In the genomic region with DNA sequence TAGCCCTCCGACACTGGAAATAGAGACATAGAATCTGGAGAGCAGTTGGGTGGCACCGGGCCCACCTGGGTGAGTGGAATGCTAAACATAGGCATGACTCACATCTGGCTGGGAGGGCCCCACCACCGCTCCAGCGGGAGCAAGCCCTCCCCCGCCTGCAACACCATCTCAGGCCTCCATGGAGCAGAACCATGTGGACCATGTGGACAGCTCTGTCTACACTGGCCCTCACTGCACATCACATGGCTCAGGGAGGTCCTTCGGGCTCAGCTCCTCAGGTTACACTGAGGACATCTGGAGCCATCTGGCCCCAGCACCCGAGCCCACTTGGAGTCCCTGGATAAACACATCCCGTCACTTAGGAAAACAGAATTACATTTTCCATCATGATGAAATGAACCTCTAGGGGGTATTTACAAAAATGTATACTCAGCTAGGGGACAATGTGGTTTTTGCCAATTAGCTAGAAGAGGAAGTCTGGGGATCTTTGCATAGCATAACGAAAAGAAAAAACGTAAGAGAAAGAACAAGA, we compare ENCODE assay signal across 9 cellular contexts. TPM values are rescaled to one million over a fixed set of nuclear protein-coding genes. Genes with fewer than 3 reads are reported as not detected.
A peak's percentile ranks its signal among the peaks of the same experiment; 100 is the strongest.
DNase-seq lines count a peak whose midpoint lies in the region; ATAC-seq and TF ChIP-seq lines count a peak whose summit lies in the region.
"Had no signal": no experiment of that assay in that cellular context is flagged by ENCODE, and none has a peak within 500 bp of the region (broad histone marks: within the 10 kb centered on the region; RNA-seq: fewer than 3 reads in every experiment).

No MANE protein-coding gene starts in this region.

- H3K27ac ChIP-seq in psoas muscle, result peak overlapping the region; percentile 74

- DNase-seq in DMS53 treated with DMSO at 0.1 percent for 48 hours (lab: John Stamatoyannopoulos, UW; ENCODE audit: unreplicated experiment) (peak; percentile 67), NOMO-1 (lab: John Stamatoyannopoulos, UW; ENCODE audit: unreplicated experiment in 2 of 2) (peak; percentile 30 to 39), fibroblast of mammary gland (ENCODE audit: low read depth) (peak; percentile 77), psoas muscle (peak; percentile 89 to 96), left lobe of liver (ENCODE audit: low spot score) (no peak), RKO (ENCODE audit: low spot score) (no peak)
- DNase-seq: activated CD4-positive, alpha-beta T cell treated with anti-CD3 and anti-CD28 coated beads, Interleukin-2, amount 10 ng/mL, durations not matched to agents 7 days and 5 days had no signal

- H3K36me3 ChIP-seq in psoas muscle (ENCODE audit: insufficient read depth in 1 of 2, low read depth in 1 of 2), result no peaks in the 10 kb centered on the region

- no peaks in the 10 kb centered on the region for H3K9me3 ChIP-seq in psoas muscle

- peak; percentile 95 to 98 (median 98) for ATAC-seq in psoas muscle
- no peak for ATAC-seq in left lobe of liver
- no peak for ATAC-seq in GM19351 (IDR thresholded peaks at IDR 0.05; ENCODE audit: unreplicated experiment)
- ATAC-seq in HG03571 (IDR thresholded peaks at IDR 0.05; ENCODE audit: unreplicated experiment), result no peak

- H3K27me3 ChIP-seq in psoas muscle (ENCODE audit: insufficient read depth in 3 of 3, low read length in 2 of 3), result no peaks in the 10 kb centered on the region

- H3K4me3 ChIP-seq in fibroblast of mammary gland (ENCODE audit: control insufficient read depth, low read depth, low read length), result no peak overlapping the region
- no peak overlapping the region for H3K4me3 ChIP-seq in psoas muscle

- H3K4me1 ChIP-seq in psoas muscle, result peaks cover 14% of the 10 kb centered on the region

- intact Hi-C loops in psoas muscle (cut with DNase I), result no loop called here

- TF ChIP-seq CTCF in fibroblast of mammary gland (conservative IDR thresholded peaks at IDR 0.05; ENCODE audit: control insufficient read depth, insufficient read depth, low read depth, low read length) (no peak), psoas muscle (IDR thresholded peaks at IDR 0.05) (no peak)

- WGBS in psoas muscle, 3 donors, result 29 to 32% (median 31%) methylated on average over 10 of the region's 10 CpGs

RNA-seq across cellular contexts. Expression of a gene that starts 30.8 kb away (rescaled TPM):
- total RNA-seq in psoas muscle, result 1 to 10 TPM in 3 of 4 donors, under 1 TPM in 1; 0.91 to 7.8 (median 3.2) TPM
- 1 to 10 TPM; 1.4 to 5.6 (median 1.9) TPM for polyA plus RNA-seq in psoas muscle
- total RNA-seq in left lobe of liver, result 55.0 TPM
- total RNA-seq: activated CD4-positive, alpha-beta T cell treated with anti-CD3 and anti-CD28 coated beads, Interleukin-2, amount 10 ng/mL, durations not matched to agents 7 days and 5 days had no signal

RNA-seq across cellular contexts. Expression of a gene that starts 42.3 kb away (rescaled TPM):
- total RNA-seq in psoas muscle (10 to 100 TPM; 59.1 to 75.2 (median 71.4) TPM), left lobe of liver (6.2 TPM)
- 10 to 100 TPM; 15.5 to 23.2 (median 21.3) TPM for polyA plus RNA-seq in psoas muscle

Comparison
In these comparisons a context has a peak if more than half of its experiments do, and no peak if none do; other contexts are left out.
1. DNase-seq: peak in DMS53 treated with DMSO at 0.1 percent for 48 hours (single experiment), NOMO-1 (2 of 2), fibroblast of mammary gland (single experiment) and psoas muscle (2 of 2); none in left lobe of liver (single experiment) and RKO (single experiment).
2. ATAC-seq: peak in psoas muscle (4 of 4); none in left lobe of liver (single experiment), GM19351 (single experiment) and HG03571 (single experiment).